ENCODE assay signal across 12 cellular contexts in the genomic region with DNA sequence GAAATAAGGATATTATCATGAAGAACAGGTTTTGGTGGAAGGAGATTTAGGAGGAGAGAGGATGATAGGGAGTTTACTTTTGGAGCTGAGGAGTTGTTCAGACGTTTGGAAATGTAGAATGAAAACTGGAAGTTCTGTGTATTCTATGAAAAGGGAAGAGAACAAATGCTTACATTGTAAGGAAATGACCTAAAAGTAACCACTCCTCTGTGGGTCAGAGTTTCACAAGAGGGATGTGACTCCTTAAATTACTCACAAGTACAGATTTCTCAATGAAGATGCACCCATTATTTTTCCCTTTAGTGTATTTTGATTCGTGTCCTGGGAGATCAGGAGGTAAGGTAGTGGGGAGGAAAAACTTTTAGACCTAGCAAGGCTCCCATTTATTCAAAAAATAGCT. TPM values are rescaled to one million over a fixed set of nuclear protein-coding genes. Genes with fewer than 3 reads are reported as not detected.
A peak's percentile ranks its signal among the peaks of the same experiment; 100 is the strongest.
DNase-seq lines count a peak whose midpoint lies in the region; TF ChIP-seq lines count a peak whose summit lies in the region.
"Had no signal": no experiment of that assay in that cellular context is flagged by ENCODE, and none has a peak within 500 bp of the region (broad histone marks: within the 10 kb centered on the region; RNA-seq: fewer than 3 reads in every experiment).

No MANE protein-coding gene starts in this region.

- H3K9me3 Mint-ChIP-seq in activated naive CD4-positive, alpha-beta T cell treated with anti-CD3 and anti-CD28 coated beads, Interleukin-2, amount 50 U/mL, for 24 hours: no peaks in the 10 kb centered on the region
- H3K9me3 Mint-ChIP-seq in mesothelial cell of epicardium: peaks cover 16% of the 10 kb centered on the region

- in situ Hi-C loops in SK-MEL-5 (cut with HindIII; ENCODE audit: low pct_unique_long_range_greater_than_20kb, low sequenced_read_pairs): no loop called here

- H3K27me3 Mint-ChIP-seq in activated naive CD4-positive, alpha-beta T cell treated with anti-CD3 and anti-CD28 coated beads, Interleukin-2, amount 50 U/mL, for 24 hours: no peaks in the 10 kb centered on the region
- no peaks in the 10 kb centered on the region for H3K27me3 Mint-ChIP-seq in mesothelial cell of epicardium (ENCODE audit: low read depth)

- no peak overlapping the region for H3K4me3 ChIP-seq in fibroblast of pulmonary artery (replicated peaks; ENCODE audit: low read depth, low read length)
- H3K4me3 ChIP-seq: SJSA1 had no signal

- POLR2A ChIA-PET in HEK293T (lab: Yijun Ruan, JAX): no interaction called here

- peak overlapping the region; percentile 59 for H3K27ac Mint-ChIP-seq in activated naive CD4-positive, alpha-beta T cell treated with anti-CD3 and anti-CD28 coated beads, Interleukin-2, amount 50 U/mL, for 24 hours
- no peak overlapping the region for H3K27ac Mint-ChIP-seq in mesothelial cell of epicardium

- DNase-seq in activated naive CD4-positive, alpha-beta T cell treated with Interleukin-2 at 50 U/mL for 16 hours: no peak
- DNase-seq in SK-MEL-5 (ENCODE audit: low read depth, low spot score) (peak; percentile 74), fibroblast of pulmonary artery (ENCODE audit: low read depth) (peak; percentile 88), substantia nigra (lab: John Stamatoyannopoulos, UW) (peak in 2 of 49 donors; percentile 2 to 5), HuH-7.5 (ENCODE audit: low spot score) (no peak), mesothelial cell of epicardium (ENCODE audit: low spot score in 2 of 2, unreplicated experiment in 2 of 2) (no peak), HEK293T (ENCODE audit: extremely low spot score) (no peak)
- DNase-seq: dermis blood vessel endothelial cell, NCI-H187 treated with DMSO at 0.1 percent for 48 hours had no signal

- peaks cover 2% of the 10 kb centered on the region for H3K36me3 Mint-ChIP-seq in activated naive CD4-positive, alpha-beta T cell treated with anti-CD3 and anti-CD28 coated beads, Interleukin-2, amount 50 U/mL, for 24 hours
- H3K36me3 Mint-ChIP-seq in mesothelial cell of epicardium: peaks cover 11% of the 10 kb centered on the region

- H3K4me1 Mint-ChIP-seq in activated naive CD4-positive, alpha-beta T cell treated with anti-CD3 and anti-CD28 coated beads, Interleukin-2, amount 50 U/mL, for 24 hours: peaks cover 83% of the 10 kb centered on the region
- peaks cover 29% of the 10 kb centered on the region for H3K4me1 Mint-ChIP-seq in mesothelial cell of epicardium

- H3K27ac ChIP-seq in substantia nigra (ENCODE audit: low read depth, low read length, poor library complexity, severe bottlenecking): peak overlapping the region; percentile 23
- H3K27ac ChIP-seq: SJSA1 had no signal

- no peak overlapping the region for H3K4me3 Mint-ChIP-seq in activated naive CD4-positive, alpha-beta T cell treated with anti-CD3 and anti-CD28 coated beads, Interleukin-2, amount 50 U/mL, for 24 hours
- H3K4me3 Mint-ChIP-seq in mesothelial cell of epicardium: no peak overlapping the region

- TF ChIP-seq CTCF in fibroblast of pulmonary artery (IDR thresholded peaks at IDR 0.05; ENCODE audit: low read length, missing control alignments): no peak
- TF ChIP-seq CTCF in mesothelial cell of epicardium (IDR thresholded peaks at IDR 0.05; ENCODE audit: unreplicated experiment): no peak

- CTCF ChIA-PET in HEK293T (lab: Yijun Ruan, JAX): interaction anchor here (0.9 kb wide), 1 partner anchor 9 kb away, joined by 3 read pairs; no protein-coding TSS in a partner anchor

TF ChIP-seq in HEK293T, 16 proteins besides CTCF, POLR2A, EP300 and RAD21:
- no peak for TF ChIP-seq SUZ12 (IDR thresholded peaks at IDR 0.05)
- TF ChIP-seq ELF4 (IDR thresholded peaks at IDR 0.05): no peak
- TF ChIP-seq BHLHE40 (IDR thresholded peaks at IDR 0.05; ENCODE audit: borderline replicate concordance): no peak
- TF ChIP-seq, protein P1, sequence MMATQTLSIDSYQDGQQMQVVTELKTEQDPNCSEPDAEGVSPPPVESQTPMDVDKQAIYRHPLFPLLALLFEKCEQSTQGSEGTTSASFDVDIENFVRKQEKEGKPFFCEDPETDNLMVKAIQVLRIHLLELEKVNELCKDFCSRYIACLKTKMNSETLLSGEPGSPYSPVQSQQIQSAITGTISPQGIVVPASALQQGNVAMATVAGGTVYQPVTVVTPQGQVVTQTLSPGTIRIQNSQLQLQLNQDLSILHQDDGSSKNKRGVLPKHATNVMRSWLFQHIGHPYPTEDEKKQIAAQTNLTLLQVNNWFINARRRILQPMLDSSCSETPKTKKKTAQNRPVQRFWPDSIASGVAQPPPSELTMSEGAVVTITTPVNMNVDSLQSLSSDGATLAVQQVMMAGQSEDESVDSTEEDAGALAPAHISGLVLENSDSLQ (IDR thresholded peaks at IDR 0.05): no peak
- no peak for TF ChIP-seq HDGF (IDR thresholded peaks at IDR 0.05; ENCODE audit: borderline replicate concordance)
- no peak for TF ChIP-seq SP1 (IDR thresholded peaks at IDR 0.05)
- no peak for TF ChIP-seq ZNF384 (IDR thresholded peaks at IDR 0.05)
- no peak for TF ChIP-seq CTBP1 (IDR thresholded peaks at IDR 0.05; ENCODE audit: borderline replicate concordance)
- no peak for TF ChIP-seq NFRKB (IDR thresholded peaks at IDR 0.05)
- no peak for TF ChIP-seq TARDBP (IDR thresholded peaks at IDR 0.05)
TF ChIP-seq in HEK293T: peak in this region for 0.

RNA-seq across cellular contexts. Expression of a gene that starts 4.0 kb away (rescaled TPM):
- total RNA-seq in SK-MEL-5 (2014; rRNA removed; shearing (Covaris generic)): 141 and 153 TPM in 2 replicates
- polyA plus RNA-seq in SK-MEL-5 (2015; cell fraction: cytosol; rRNA removed): 52.7 and 73.9 TPM in 2 replicates
- 52.5 and 56.1 TPM in 2 replicates for polyA plus RNA-seq in SK-MEL-5 (2015; cell fraction: nucleus; rRNA removed)
- total RNA-seq in mesothelial cell of epicardium: 29.8 to 38.0 TPM (median 30.9 TPM) in 3 replicates

RNA-seq across cellular contexts. Expression of a gene that starts 24.6 kb away (rescaled TPM):
- 0.08 TPM in 1 of 2 replicates, not detected in the other for total RNA-seq in SK-MEL-5 (2014; rRNA removed; shearing (Covaris generic))
- not detected in 2 replicates for polyA plus RNA-seq in SK-MEL-5 (2015; cell fraction: cytosol; rRNA removed)
- not detected in 2 replicates for polyA plus RNA-seq in SK-MEL-5 (2015; cell fraction: nucleus; rRNA removed)
- 0.13 to 0.34 TPM in 2 of 3 replicates, not detected in the other for total RNA-seq in mesothelial cell of epicardium
- total RNA-seq: dermis blood vessel endothelial cell, pulmonary artery endothelial cell, SJSA1 had no signal

Comparison
In these comparisons a context has a peak if more than half of its experiments do, and no peak if none do; other contexts are left out.
1. DNase-seq: peak in SK-MEL-5 (single experiment) and fibroblast of pulmonary artery (single experiment); none in activated naive CD4-positive, alpha-beta T cell treated with Interleukin-2 at 50 U/mL for 16 hours (single experiment), HuH-7.5 (single experiment), mesothelial cell of epicardium (0 of 2) and HEK293T (single experiment).